Comparison of ENCODE assay signal across 25 cellular contexts in genomic region chr14:34229140-34229539, GRCh38.
DNase-seq lines count a peak whose midpoint lies in the region; ATAC-seq, FAIRE-seq and TF ChIP-seq lines count a peak whose summit lies in the region.
"Had no signal": no experiment of that assay in that cellular context is flagged by ENCODE, and none has a peak within 500 bp of the region (broad histone marks: within the 10 kb centered on the region; RNA-seq: fewer than 3 reads in every experiment).

No MANE protein-coding gene starts in this region.

- no peak for TF ChIP-seq RAD21 in HepG2 (CRISPR knock-in tag; IDR thresholded peaks at IDR 0.05)

- H3K9me3 ChIP-seq in HepG2 (ENCODE audit: low read length) (no peaks in the 10 kb centered on the region), right lobe of liver (no peaks in the 10 kb centered on the region), prostate gland (no peaks in the 10 kb centered on the region)
- H3K9me3 ChIP-seq: A549; BLaER1 treated with 17β-estradiol and CSF1 and Interleukin-3, amounts not matched to agents 10 nM and 100 nM; MG63; SK-N-SH had no signal

- 45% methylated on average over 7 of the region's 7 CpGs for WGBS in HepG2 (ENCODE audit: low lambda C conversion rate)
- 62% methylated on average over 2 of the region's 7 CpGs for WGBS in right lobe of liver (ENCODE audit: insufficient coverage, low coverage, low lambda C conversion rate, missing lambda C conversion rate)
- 94% methylated on average over 7 of the region's 7 CpGs for WGBS in prostate gland

- FAIRE-seq in HepG2 (lab: Jason Lieb, UNC) = no peak
- no peak for FAIRE-seq in GM12892 (lab: Jason Lieb, UNC)
- FAIRE-seq: A549, D721Med, H1 had no signal

- H3K4me2 ChIP-seq in HepG2 (ENCODE audit: low read depth, low read length) = no peak overlapping the region
- H3K4me2 ChIP-seq: A549; BLaER1 treated with 17β-estradiol and CSF1 and Interleukin-3, amounts not matched to agents 10 nM and 100 nM; SK-N-SH had no signal

- H3K4me1 ChIP-seq in HepG2 (ENCODE audit: insufficient read depth, low read length) (peaks cover 8% of the 10 kb centered on the region; the same call in 1 of the 2 replicates), right lobe of liver (no peaks in the 10 kb centered on the region), prostate gland (replicated peaks) (no peaks in the 10 kb centered on the region)
- H3K4me1 ChIP-seq: A549; BLaER1 treated with 17β-estradiol and CSF1 and Interleukin-3, amounts not matched to agents 10 nM and 100 nM had no signal

- TF ChIP-seq POLR2A in HepG2 (IDR thresholded peaks at IDR 0.05; ENCODE audit: insufficient read depth in 1 of 2, low read depth in 2 of 2, low read length in 2 of 2) = no peak
- TF ChIP-seq POLR2A in right lobe of liver (IDR thresholded peaks at IDR 0.05) = no peak
- TF ChIP-seq POLR2A in GM12892 (IDR thresholded peaks at IDR 0.05; ENCODE audit: low read depth, low read length) = no peak
- no peak for TF ChIP-seq POLR2A in prostate gland (IDR thresholded peaks at IDR 0.05)

- no peak overlapping the region for H3K4me3 ChIP-seq in HepG2 (replicated peaks in 1 of 3; ENCODE audit: insufficient read depth in 1 of 3, low read depth in 2 of 3, low read length in 3 of 3)
- H3K4me3 ChIP-seq in right lobe of liver = no peak overlapping the region
- no peak overlapping the region for H3K4me3 ChIP-seq in prostate gland
- H3K4me3 ChIP-seq: A549; BLaER1 treated with 17β-estradiol and CSF1 and Interleukin-3, amounts not matched to agents 10 nM and 100 nM; MG63 had no signal

- peak; percentile 20 for ATAC-seq in HepG2
- ATAC-seq in right lobe of liver = no peak
- peak; percentile 87 for ATAC-seq in activated T-helper 17 cell treated with anti-CD3 and anti-CD28 coated beads, Interleukin-2, amount 50 U/mL, for 72 hours (replicated peaks)
- ATAC-seq: PC-3 had no signal

- intact Hi-C loops in HepG2 (cut with micrococcal nuclease; ENCODE audit: unreplicated experiment) (loop anchor here (2.0 to 5.0 kb wide), 3 partner anchors 90 to 1517 kb away; no protein-coding TSS in a partner anchor), right lobe of liver (cut with DNase I) (loop anchor here in 1 of 2 donors (10.0 kb wide), 1 partner anchor 384 kb away; no protein-coding TSS in a partner anchor), prostate gland (cut with DNase I) (loop anchor here (5.0 kb wide), 1 partner anchor 382 kb away; no protein-coding TSS in a partner anchor)

- no peak overlapping the region for H2AFZ ChIP-seq in HepG2 (ENCODE audit: low read length)

- TF ChIP-seq EP300 in HepG2 (IDR thresholded peaks at IDR 0.05; ENCODE audit: low read depth in 2 of 2, low read length in 2 of 2) = no peak
- no peak for TF ChIP-seq EP300 in HepG2 (CRISPR knock-in tag; IDR thresholded peaks at IDR 0.05; ENCODE audit: borderline replicate concordance)

- no peak for TF ChIP-seq CTCF in HepG2 (CRISPR knock-in tag; IDR thresholded peaks at IDR 0.05)
- TF ChIP-seq CTCF in right lobe of liver (IDR thresholded peaks at IDR 0.05) = no peak
- TF ChIP-seq CTCF in GM13977 (IDR thresholded peaks at IDR 0.05; ENCODE audit: extremely low read depth, insufficient read depth, missing control alignments) = no peak
- no peak for TF ChIP-seq CTCF in prostate gland (IDR thresholded peaks at IDR 0.05)

- DNase-seq in HepG2 (ENCODE audit: low spot score) = no peak
- DNase-seq in right lobe of liver = no peak
- peak; percentile 30 for DNase-seq in myocyte (ENCODE audit: low read depth)
- DNase-seq in GM12892 (ENCODE audit: insufficient read length) = no peak
- no peak for DNase-seq in GM13977 (ENCODE audit: low spot score)
- no peak for DNase-seq in prostate gland (ENCODE audit: low spot score)
- DNase-seq: AML-193; CD4-positive, alpha-beta T cell; IMR-90; KG1; MG63; NCI-H1105 treated with DMSO at 0.1 percent for 48 hours; NCI-H146; NCI-H2029; NCI-H446; NCI-H524 treated with DMSO at 0.1 percent for 48 hours; NCI-H774; NK-92 treated with Interleukin-12 subunit alpha and Interleukin-12 subunit beta, amount 100 ng/mL, for 24 hours; PC-3; SK-N-SH had no signal

- CTCF ChIA-PET in HepG2 (lab: Yijun Ruan, JAX; ENCODE audit: low intra/inter-chr PET ratio, low total read pairs) = interaction anchor here (1.3 to 3.9 kb wide), 3 partner anchors 380 to 1518 kb away, joined by 3 to 63 read pairs (median 4); no protein-coding TSS in a partner anchor

- POLR2A ChIA-PET in HepG2 (lab: Yijun Ruan, JAX) = no interaction called here

- peaks cover 3% of the 10 kb centered on the region for H3K27me3 Mint-ChIP-seq in activated T-helper 17 cell treated with anti-CD3 and anti-CD28 coated beads, Interleukin-2, amount 50 U/mL, for 72 hours
- H3K27me3 Mint-ChIP-seq: CD4-positive, alpha-beta T cell had no signal

- H3K9me3 Mint-ChIP-seq in activated T-helper 17 cell treated with anti-CD3 and anti-CD28 coated beads, Interleukin-2, amount 50 U/mL, for 72 hours = no peaks in the 10 kb centered on the region
- H3K9me3 Mint-ChIP-seq: CD4-positive, alpha-beta T cell had no signal

- H3K4me3 Mint-ChIP-seq in activated T-helper 17 cell treated with anti-CD3 and anti-CD28 coated beads, Interleukin-2, amount 50 U/mL, for 72 hours = peak overlapping the region; percentile 78
- H3K4me3 Mint-ChIP-seq: CD4-positive, alpha-beta T cell had no signal

- H4K20me1 ChIP-seq in HepG2 (ENCODE audit: insufficient read depth, low read length) = no peaks in the 10 kb centered on the region
- H4K20me1 ChIP-seq: BLaER1 treated with 17β-estradiol and CSF1 and Interleukin-3, amounts not matched to agents 10 nM and 100 nM had no signal

- no peak overlapping the region for H3K9ac ChIP-seq in HepG2 (ENCODE audit: insufficient read depth, low read depth, low read length)
- H3K9ac ChIP-seq: BLaER1 treated with 17β-estradiol and CSF1 and Interleukin-3, amounts not matched to agents 10 nM and 100 nM; SK-N-SH had no signal

- peaks cover 4% of the 10 kb centered on the region for H3K4me1 Mint-ChIP-seq in activated T-helper 17 cell treated with anti-CD3 and anti-CD28 coated beads, Interleukin-2, amount 50 U/mL, for 72 hours

- H3K27ac ChIP-seq in HepG2 (ENCODE audit: extremely low read length, insufficient read depth, low read length) = no peak overlapping the region
- H3K27ac ChIP-seq in right lobe of liver = no peak overlapping the region
- H3K27ac ChIP-seq in prostate gland = no peak overlapping the region
- H3K27ac ChIP-seq: A549; BLaER1 treated with 17β-estradiol and CSF1 and Interleukin-3, amounts not matched to agents 10 nM and 100 nM had no signal

- H3K79me2 ChIP-seq in HepG2 (ENCODE audit: insufficient read depth, low read length) = no peaks in the 10 kb centered on the region

- in situ Hi-C loops in HepG2 (cut with HindIII; ENCODE audit: extremely low pct_ligation_motif_present, low pct_unique_long_range_greater_than_20kb) = loop anchor here (5.0 kb wide), 2 partner anchors 92 to 392 kb away; no protein-coding TSS in a partner anchor
- in situ Hi-C loops in GM13977 (cut with MboI; ENCODE audit: low pct_unique_long_range_greater_than_20kb, low sequenced_read_pairs, unreplicated experiment) = loop anchor here (25.0 kb wide), 1 partner anchor 392 kb away; no protein-coding TSS in a partner anchor

- H3K36me3 Mint-ChIP-seq in activated T-helper 17 cell treated with anti-CD3 and anti-CD28 coated beads, Interleukin-2, amount 50 U/mL, for 72 hours (ENCODE audit: low read depth) = no peaks in the 10 kb centered on the region

- H3K27ac Mint-ChIP-seq in activated T-helper 17 cell treated with anti-CD3 and anti-CD28 coated beads, Interleukin-2, amount 50 U/mL, for 72 hours = peak overlapping the region; percentile 75
- H3K27ac Mint-ChIP-seq: CD4-positive, alpha-beta T cell had no signal

- BruUV-seq in HepG2 (replicated peaks; lab: Mats Ljungman, UMichigan) = no TSS peak

- H3K36me3 ChIP-seq in HepG2 (replicated peaks in 1 of 2; ENCODE audit: control insufficient read depth in 1 of 2, insufficient read depth in 2 of 2, low read length in 2 of 2) (no peaks in the 10 kb centered on the region), right lobe of liver (no peaks in the 10 kb centered on the region), prostate gland (no peaks in the 10 kb centered on the region)
- H3K36me3 ChIP-seq: BLaER1 treated with 17β-estradiol and CSF1 and Interleukin-3, amounts not matched to agents 10 nM and 100 nM; MG63 had no signal

- 0 out of 5 replicates have a peak, but pooled peaks cover 0 to 5% of the 10 kb centered on the region in 2 experiments for H3K27me3 ChIP-seq in HepG2 (ENCODE audit: control insufficient read depth in 1 of 2, insufficient read depth in 2 of 2, low read length in 2 of 2)
- no peaks in the 10 kb centered on the region for H3K27me3 ChIP-seq in right lobe of liver
- no peaks in the 10 kb centered on the region for H3K27me3 ChIP-seq in prostate gland (replicated peaks; ENCODE audit: insufficient read depth)
- H3K27me3 ChIP-seq: MG63 had no signal

TF ChIP-seq in HepG2, 621 proteins besides CTCF, POLR2A, EP300 and RAD21 (continues in another document):
- TF ChIP-seq GZF1 (CRISPR knock-in tag; IDR thresholded peaks at IDR 0.05) = no peak
- TF ChIP-seq ZNF224 (CRISPR knock-in tag; IDR thresholded peaks at IDR 0.05) = no peak
- TF ChIP-seq IRF1 (CRISPR knock-in tag; IDR thresholded peaks at IDR 0.05; ENCODE audit: low read depth) = no peak
- no peak for TF ChIP-seq KMT2A (CRISPR knock-in tag; IDR thresholded peaks at IDR 0.05)
- no peak for TF ChIP-seq ZFY (CRISPR knock-in tag; IDR thresholded peaks at IDR 0.05)
- no peak for TF ChIP-seq ATF2 (CRISPR knock-in tag; IDR thresholded peaks at IDR 0.05)

Comparison
In these comparisons a context has a peak if more than half of its experiments do, and no peak if none do; other contexts are left out.
1. ATAC-seq: peak in HepG2 (single experiment) and activated T-helper 17 cell treated with anti-CD3 and anti-CD28 coated beads, Interleukin-2, amount 50 U/mL, for 72 hours (single experiment); none in right lobe of liver (0 of 4).